43 cellular contexts compared by ENCODE assay signal in genomic region chr10:123786306-123786705, GRCh38.
"Had no signal": no experiment of that assay in that cellular context is flagged by ENCODE, and none has a peak within 500 bp of the region (broad histone marks: within the 10 kb centered on the region; RNA-seq: fewer than 3 reads in every experiment).

No MANE protein-coding gene starts in this region.

- H3K4me1 ChIP-seq: adrenal gland, body of pancreas had no signal

- FAIRE-seq: astrocyte had no signal

- DNase-seq: activated CD4-positive, alpha-beta memory T cell treated with anti-CD3 and anti-CD28 coated beads, Interleukin-2, amount 10 ng/mL, durations not matched to agents 7 days and 5 days; activated CD4-positive, alpha-beta T cell treated with anti-CD3 and anti-CD28 coated beads for 1 hour; activated CD4-positive, alpha-beta T cell treated with anti-CD3 and anti-CD28 coated beads for 36 hours; activated CD4-positive, alpha-beta T cell treated with anti-CD3 and anti-CD28 coated beads for 48 hours; activated CD4-positive, alpha-beta T cell treated with anti-CD3 and anti-CD28 coated beads, Interleukin-2, amount 10 ng/mL, durations not matched to agents 7 days and 5 days; activated CD4-positive, alpha-beta T cell treated with anti-CD3 and anti-CD28 coated beads, Interleukin-2, amount 50 U/mL, for 48 hours; activated CD4-positive, CD25-positive, alpha-beta regulatory T cell; activated CD8-positive, alpha-beta memory T cell treated with anti-CD3 and anti-CD28 coated beads for 24 hours; activated CD8-positive, alpha-beta memory T cell treated with anti-CD3 and anti-CD28 coated beads, Interleukin-2, amount 10 ng/mL, durations not matched to agents 7 days and 5 days; activated CD8-positive, alpha-beta T cell treated with anti-CD3 and anti-CD28 coated beads, Interleukin-2, amount 10 ng/mL, durations not matched to agents 7 days and 5 days; activated effector memory CD4-positive, alpha-beta T cell treated with anti-CD3 and anti-CD28 coated beads, Interleukin-2, amount 50 U/mL, for 16 hours; activated gamma-delta T cell treated with Interleukin-2 at 50 U/mL for 16 hours; activated naive CD4-positive, alpha-beta T cell; activated naive CD4-positive, alpha-beta T cell treated with anti-CD3 and anti-CD28 coated beads for 36 hours; activated naive CD4-positive, alpha-beta T cell treated with anti-CD3 and anti-CD28 coated beads, Interleukin-2, amount 50 U/mL, for 16 hours; activated naive CD8-positive, alpha-beta T cell treated with anti-CD3 and anti-CD28 coated beads for 36 hours; activated T-cell treated with anti-CD3 and anti-CD28 coated beads for 4 hours; activated T-cell treated with anti-CD3 and anti-CD28 coated beads, Interleukin-2, amount 50 U/mL, for 1 hour; activated T-cell treated with anti-CD3 and anti-CD28 coated beads, Interleukin-2, amount 50 U/mL, for 4 hours; activated T-cell treated with anti-CD3 and anti-CD28 coated beads, Interleukin-2, amount 50 U/mL, for 72 hours; amniotic stem cell; aorta; body of pancreas; brain microvascular endothelial cell; caudate nucleus; cerebellar nuclear complex; SW 1271; T-helper 1 cell; T-helper 2 cell; T-helper 9 cell; WERI-Rb-1 had no signal

- H3K4me3 ChIP-seq: adrenal gland, body of pancreas, breast epithelium, cardiac muscle cell had no signal

- H3K9me3 ChIP-seq: adrenal gland, breast epithelium had no signal

- H3K27me3 ChIP-seq: body of pancreas, brain microvascular endothelial cell, breast epithelium, cardiac muscle cell had no signal

- H3K4me3 Mint-ChIP-seq: activated CD4-positive, alpha-beta memory T cell treated with anti-CD3 and anti-CD28 coated beads, Interleukin-2, amount 10 ng/mL, durations not matched to agents 7 days and 5 days; activated CD4-positive, alpha-beta T cell treated with anti-CD3 and anti-CD28 coated beads for 36 hours; activated CD4-positive, alpha-beta T cell treated with anti-CD3 and anti-CD28 coated beads, Interleukin-2, amount 10 ng/mL, durations not matched to agents 7 days and 5 days; activated CD8-positive, alpha-beta memory T cell treated with anti-CD3 and anti-CD28 coated beads, Interleukin-2, amount 10 ng/mL, durations not matched to agents 7 days and 5 days; activated CD8-positive, alpha-beta T cell treated with anti-CD3 and anti-CD28 coated beads, Interleukin-2, amount 10 ng/mL, durations not matched to agents 7 days and 5 days; activated naive CD4-positive, alpha-beta T cell treated with anti-CD3 and anti-CD28 coated beads for 36 hours; activated naive CD8-positive, alpha-beta T cell treated with anti-CD3 and anti-CD28 coated beads for 36 hours; activated T-cell treated with anti-CD3 and anti-CD28 coated beads, Interleukin-2, amount 50 U/mL, for 4 hours; activated T-cell treated with anti-CD3 and anti-CD28 coated beads, Interleukin-2, amount 50 U/mL, for 72 hours; activated T-helper 1 cell treated with anti-CD3 and anti-CD28 coated beads, Interleukin-12 subunit alpha, Interleukin-12 subunit beta, Interleukin-2, Interleukin-4 antibody, amounts not matched to agents 30 ng/mL and 10 ng/mL and 1 ng/mL, durations not matched to agents 14 hours and 24 hours and 36 hours; activated T-helper 17 cell treated with anti-CD3 and anti-CD28 coated beads, Interleukin-2, amount 50 U/mL, for 72 hours; central memory CD8-positive, alpha-beta T cell; T-helper 1 cell treated with Interleukin-12 subunit alpha and Interleukin-12 subunit beta and Interleukin-4 antibody, amounts not matched to agents 30 μg/mL and 1 μg/mL, for 36 hours; T-helper 2 cell treated with Interferon-gamma antibody and Interleukin-4, amounts not matched to agents 5 μg/mL and 100 μg/mL, for 36 hours; WTC11 had no signal

- ATAC-seq: activated CD4-positive, alpha-beta T cell treated with anti-CD3 and anti-CD28 coated beads for 36 hours; activated CD4-positive, CD25-positive, alpha-beta regulatory T cell treated with anti-CD3 and anti-CD28 coated beads, Interleukin-2, amount 50 U/mL, for 24 hours; activated CD8-positive, alpha-beta memory T cell treated with anti-CD3 and anti-CD28 coated beads, Interleukin-2, amount 10 ng/mL, durations not matched to agents 7 days and 5 days; activated CD8-positive, alpha-beta T cell treated with anti-CD3 and anti-CD28 coated beads, Interleukin-2, amount 10 ng/mL, durations not matched to agents 7 days and 5 days; activated naive CD4-positive, alpha-beta T cell treated with anti-CD3 and anti-CD28 coated beads, Interleukin-2, amount 50 U/mL, for 72 hours; activated T-cell treated with anti-CD3 and anti-CD28 coated beads, Interleukin-2, amount 50 U/mL, for 4 hours; activated T-cell treated with anti-CD3 and anti-CD28 coated beads, Interleukin-2, amount 50 U/mL, for 72 hours; activated T-helper 17 cell treated with anti-CD3 and anti-CD28 coated beads, Interleukin-2, amount 50 U/mL, for 72 hours; body of pancreas; WTC11 had no signal

- H3K27ac Mint-ChIP-seq: activated CD4-positive, alpha-beta memory T cell treated with anti-CD3 and anti-CD28 coated beads, Interleukin-2, amount 10 ng/mL, durations not matched to agents 7 days and 5 days; activated CD4-positive, alpha-beta T cell treated with anti-CD3 and anti-CD28 coated beads for 36 hours; activated CD4-positive, alpha-beta T cell treated with anti-CD3 and anti-CD28 coated beads, Interleukin-2, amount 10 ng/mL, durations not matched to agents 7 days and 5 days; activated CD8-positive, alpha-beta memory T cell treated with anti-CD3 and anti-CD28 coated beads, Interleukin-2, amount 10 ng/mL, durations not matched to agents 7 days and 5 days; activated CD8-positive, alpha-beta T cell treated with anti-CD3 and anti-CD28 coated beads, Interleukin-2, amount 10 ng/mL, durations not matched to agents 7 days and 5 days; activated naive CD4-positive, alpha-beta T cell treated with anti-CD3 and anti-CD28 coated beads for 36 hours; activated naive CD8-positive, alpha-beta T cell treated with anti-CD3 and anti-CD28 coated beads for 36 hours; activated T-cell treated with anti-CD3 and anti-CD28 coated beads, Interleukin-2, amount 50 U/mL, for 72 hours; activated T-helper 1 cell treated with anti-CD3 and anti-CD28 coated beads, Interleukin-12 subunit alpha, Interleukin-12 subunit beta, Interleukin-2, Interleukin-4 antibody, amounts not matched to agents 30 ng/mL and 10 ng/mL and 1 ng/mL, durations not matched to agents 14 hours and 24 hours and 36 hours; activated T-helper 17 cell treated with anti-CD3 and anti-CD28 coated beads, Interleukin-2, amount 50 U/mL, for 72 hours; T-helper 1 cell treated with Interleukin-12 subunit alpha and Interleukin-12 subunit beta and Interleukin-4 antibody, amounts not matched to agents 30 μg/mL and 1 μg/mL, for 36 hours; T-helper 2 cell treated with Interferon-gamma antibody and Interleukin-4, amounts not matched to agents 5 μg/mL and 100 μg/mL, for 36 hours; WTC11 had no signal

- H3K36me3 ChIP-seq: adrenal gland, brain microvascular endothelial cell, breast epithelium, cardiac muscle cell, WERI-Rb-1 had no signal

- H3K36me3 Mint-ChIP-seq: activated CD8-positive, alpha-beta memory T cell treated with anti-CD3 and anti-CD28 coated beads, Interleukin-2, amount 10 ng/mL, durations not matched to agents 7 days and 5 days had no signal

- H3K27ac ChIP-seq: adrenal gland, body of pancreas, brain microvascular endothelial cell, breast epithelium, cardiac muscle cell, WERI-Rb-1 had no signal

- H3K9me3 Mint-ChIP-seq: activated naive CD4-positive, alpha-beta T cell treated with anti-CD3 and anti-CD28 coated beads for 36 hours; activated T-cell treated with anti-CD3 and anti-CD28 coated beads, Interleukin-2, amount 50 U/mL, for 4 hours; central memory CD8-positive, alpha-beta T cell had no signal

- H3K4me1 Mint-ChIP-seq: activated CD4-positive, alpha-beta memory T cell treated with anti-CD3 and anti-CD28 coated beads, Interleukin-2, amount 10 ng/mL, durations not matched to agents 7 days and 5 days; activated CD4-positive, alpha-beta T cell treated with anti-CD3 and anti-CD28 coated beads for 36 hours; activated CD4-positive, alpha-beta T cell treated with anti-CD3 and anti-CD28 coated beads, Interleukin-2, amount 10 ng/mL, durations not matched to agents 7 days and 5 days; activated CD8-positive, alpha-beta memory T cell treated with anti-CD3 and anti-CD28 coated beads, Interleukin-2, amount 10 ng/mL, durations not matched to agents 7 days and 5 days; activated naive CD8-positive, alpha-beta T cell treated with anti-CD3 and anti-CD28 coated beads for 36 hours; activated T-helper 17 cell treated with anti-CD3 and anti-CD28 coated beads, Interleukin-2, amount 50 U/mL, for 72 hours; central memory CD8-positive, alpha-beta T cell had no signal
